Comparison of ENCODE assay signal across 1 cellular context in the genomic region with DNA sequence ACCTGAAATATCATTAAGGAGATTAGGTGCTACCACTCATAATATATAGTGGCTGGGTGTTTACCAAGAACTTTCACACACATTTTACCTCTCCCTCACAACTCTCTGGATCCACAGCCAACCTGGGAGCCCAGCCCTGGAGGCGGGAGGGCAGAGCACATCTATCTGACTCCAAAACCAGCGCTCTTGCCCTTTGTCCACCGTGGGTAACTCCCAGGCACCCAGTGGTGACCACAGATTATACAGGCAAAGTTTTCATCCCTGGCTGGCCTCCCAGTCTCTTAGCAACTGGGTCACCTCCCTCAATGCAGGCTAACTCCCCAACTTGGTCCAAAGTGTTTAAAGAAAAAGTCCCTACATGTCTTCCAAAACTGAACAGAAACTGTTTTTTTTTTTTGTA.
TF ChIP-seq lines count a peak whose summit lies in the region.

No MANE protein-coding gene starts in this region.

TF ChIP-seq in IMR-90, 13 proteins besides CTCF, POLR2A, EP300 and RAD21:
- TF ChIP-seq, protein P1, sequence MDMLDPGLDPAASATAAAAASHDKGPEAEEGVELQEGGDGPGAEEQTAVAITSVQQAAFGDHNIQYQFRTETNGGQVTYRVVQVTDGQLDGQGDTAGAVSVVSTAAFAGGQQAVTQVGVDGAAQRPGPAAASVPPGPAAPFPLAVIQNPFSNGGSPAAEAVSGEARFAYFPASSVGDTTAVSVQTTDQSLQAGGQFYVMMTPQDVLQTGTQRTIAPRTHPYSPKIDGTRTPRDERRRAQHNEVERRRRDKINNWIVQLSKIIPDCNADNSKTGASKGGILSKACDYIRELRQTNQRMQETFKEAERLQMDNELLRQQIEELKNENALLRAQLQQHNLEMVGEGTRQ (IDR thresholded peaks at IDR 0.05; ENCODE audit: low read depth, low read length): no peak
- no peak for TF ChIP-seq MAFK (IDR thresholded peaks at IDR 0.05; ENCODE audit: low read depth, low read length)
- no peak for TF ChIP-seq NFE2L2 (IDR thresholded peaks at IDR 0.05; ENCODE audit: low read depth, low read length)
- no peak for TF ChIP-seq CHD1 (IDR thresholded peaks at IDR 0.05; ENCODE audit: low read depth, low read length)
- TF ChIP-seq SMC3 (IDR thresholded peaks at IDR 0.05; ENCODE audit: low read depth, low read length): no peak
- TF ChIP-seq MAZ (IDR thresholded peaks at IDR 0.05; ENCODE audit: borderline replicate concordance, low read depth, low read length): no peak
- no peak for TF ChIP-seq CEBPB (IDR thresholded peaks at IDR 0.05; ENCODE audit: low read depth, low read length)
- TF ChIP-seq FOS (IDR thresholded peaks at IDR 0.05; ENCODE audit: low read depth, low read length): no peak
- TF ChIP-seq, protein P2, sequence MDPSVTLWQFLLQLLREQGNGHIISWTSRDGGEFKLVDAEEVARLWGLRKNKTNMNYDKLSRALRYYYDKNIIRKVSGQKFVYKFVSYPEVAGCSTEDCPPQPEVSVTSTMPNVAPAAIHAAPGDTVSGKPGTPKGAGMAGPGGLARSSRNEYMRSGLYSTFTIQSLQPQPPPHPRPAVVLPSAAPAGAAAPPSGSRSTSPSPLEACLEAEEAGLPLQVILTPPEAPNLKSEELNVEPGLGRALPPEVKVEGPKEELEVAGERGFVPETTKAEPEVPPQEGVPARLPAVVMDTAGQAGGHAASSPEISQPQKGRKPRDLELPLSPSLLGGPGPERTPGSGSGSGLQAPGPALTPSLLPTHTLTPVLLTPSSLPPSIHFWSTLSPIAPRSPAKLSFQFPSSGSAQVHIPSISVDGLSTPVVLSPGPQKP (IDR thresholded peaks at IDR 0.05; ENCODE audit: borderline replicate concordance, low read depth, low read length): no peak
- TF ChIP-seq MXI1 (IDR thresholded peaks at IDR 0.05; ENCODE audit: borderline replicate concordance, low read depth, low read length): no peak
- TF ChIP-seq RCOR1 (IDR thresholded peaks at IDR 0.05; ENCODE audit: insufficient replicate concordance, low read length): no peak
